ENCODE assay signal across 24 cellular contexts in genomic region chr5:171755354-171755821, GRCh38. TPM values are rescaled to one million over a fixed set of nuclear protein-coding genes. Genes with fewer than 3 reads are reported as not detected.
DNase-seq lines count a peak whose midpoint lies in the region; ATAC-seq and TF ChIP-seq lines count a peak whose summit lies in the region.
"Had no signal": no experiment of that assay in that cellular context is flagged by ENCODE, and none has a peak within 500 bp of the region (broad histone marks: within the 10 kb centered on the region; RNA-seq: fewer than 3 reads in every experiment).

No MANE protein-coding gene starts in this region.

- H3K4me1 ChIP-seq in lower lobe of right lung, result no peaks in the 10 kb centered on the region
- no peaks in the 10 kb centered on the region for H3K4me1 ChIP-seq in CD8-positive, alpha-beta memory T cell (ENCODE audit: insufficient read depth, low read length)
- H3K4me1 ChIP-seq: body of pancreas had no signal

- POLR2A ChIA-PET in CD8-positive, alpha-beta memory T cell (lab: Charles Lee), result no interaction called here

- H3K4me3 ChIP-seq in lower lobe of right lung, result no peak overlapping the region
- no peak overlapping the region for H3K4me3 ChIP-seq in CD8-positive, alpha-beta memory T cell (ENCODE audit: low read length)
- H3K4me3 ChIP-seq: body of pancreas, sigmoid colon had no signal

- no peaks in the 10 kb centered on the region for H3K9me3 Mint-ChIP-seq in effector memory CD8-positive, alpha-beta T cell
- H3K9me3 Mint-ChIP-seq in CD8-positive, alpha-beta memory T cell, result peaks cover 0 to 9% (median 3%) of the 10 kb centered on the region in 5 donors
- H3K9me3 Mint-ChIP-seq: activated T-helper 1 cell treated with anti-CD3 and anti-CD28 coated beads, Interleukin-12 subunit alpha, Interleukin-12 subunit beta, Interleukin-2, Interleukin-4 antibody, amounts not matched to agents 30 ng/mL and 10 ng/mL and 1 ng/mL, durations not matched to agents 14 hours and 24 hours and 36 hours had no signal

- H3K36me3 Mint-ChIP-seq in effector memory CD8-positive, alpha-beta T cell (ENCODE audit: insufficient read depth), result no peaks in the 10 kb centered on the region
- H3K36me3 Mint-ChIP-seq in CD8-positive, alpha-beta memory T cell, result no peaks in the 10 kb centered on the region

- H3K27ac Mint-ChIP-seq in effector memory CD8-positive, alpha-beta T cell, result no peak overlapping the region
- H3K27ac Mint-ChIP-seq in CD8-positive, alpha-beta memory T cell, result no peak overlapping the region
- H3K27ac Mint-ChIP-seq: activated naive CD4-positive, alpha-beta T cell treated with anti-CD3 and anti-CD28 coated beads, Interleukin-2, amount 50 U/mL, for 72 hours; activated T-helper 1 cell treated with anti-CD3 and anti-CD28 coated beads, Interleukin-12 subunit alpha, Interleukin-12 subunit beta, Interleukin-2, Interleukin-4 antibody, amounts not matched to agents 30 ng/mL and 10 ng/mL and 1 ng/mL, durations not matched to agents 14 hours and 24 hours and 36 hours had no signal

- no peak overlapping the region for H3K4me3 Mint-ChIP-seq in effector memory CD8-positive, alpha-beta T cell
- H3K4me3 Mint-ChIP-seq in CD8-positive, alpha-beta memory T cell, result no peak overlapping the region
- H3K4me3 Mint-ChIP-seq: activated T-helper 1 cell treated with anti-CD3 and anti-CD28 coated beads, Interleukin-12 subunit alpha, Interleukin-12 subunit beta, Interleukin-2, Interleukin-4 antibody, amounts not matched to agents 30 ng/mL and 10 ng/mL and 1 ng/mL, durations not matched to agents 14 hours and 24 hours and 36 hours had no signal

- peaks cover 1% of the 10 kb centered on the region for H3K9me3 ChIP-seq in lower lobe of right lung
- no peaks in the 10 kb centered on the region for H3K9me3 ChIP-seq in CD8-positive, alpha-beta memory T cell (ENCODE audit: low read length)
- H3K9me3 ChIP-seq: body of pancreas, sigmoid colon had no signal

- DNase-seq in ELR (ENCODE audit: low read depth) (peak; percentile 8), NCI-H226 (peak; percentile 21), fibroblast of the conjunctiva (ENCODE audit: low read depth) (peak; percentile 43), lower lobe of right lung (no peak)
- DNase-seq in effector memory CD8-positive, alpha-beta T cell, result no peak
- no peak for DNase-seq in CD8-positive, alpha-beta memory T cell
- DNase-seq: activated CD4-positive, CD25-positive, alpha-beta regulatory T cell treated with anti-CD3 and anti-CD28 coated beads, Interleukin-2, amount 50 U/mL, for 72 hours; AML-193; body of pancreas; cortex of kidney; GOT3; NCI-H1930; NCI-H446 treated with DMSO at 0.1 percent for 48 hours; occipital lobe; RPMI8226; sigmoid colon; stimulated activated naive CD4-positive, alpha-beta T cell; T1000 had no signal

- ATAC-seq in lower lobe of right lung, result peak; percentile 79 to 80
- no peak for ATAC-seq in HG02938 (IDR thresholded peaks at IDR 0.05; ENCODE audit: unreplicated experiment)
- ATAC-seq in effector memory CD8-positive, alpha-beta T cell (replicated peaks), result no peak
- ATAC-seq in HG03108 (IDR thresholded peaks at IDR 0.05; ENCODE audit: unreplicated experiment), result no peak
- ATAC-seq: activated naive CD4-positive, alpha-beta T cell treated with anti-CD3 and anti-CD28 coated beads, Interleukin-2, amount 50 U/mL, for 72 hours; body of pancreas had no signal

- peaks cover 23 to 33% of the 10 kb centered on the region in 2 donors for H3K27me3 Mint-ChIP-seq in effector memory CD8-positive, alpha-beta T cell
- H3K27me3 Mint-ChIP-seq in CD8-positive, alpha-beta memory T cell, result peaks cover 2 to 12% of the 10 kb centered on the region in 2 donors

- no peaks in the 10 kb centered on the region for H3K36me3 ChIP-seq in lower lobe of right lung
- H3K36me3 ChIP-seq in CD8-positive, alpha-beta memory T cell (ENCODE audit: insufficient read depth, low read length), result no peaks in the 10 kb centered on the region
- H3K36me3 ChIP-seq: sigmoid colon had no signal

- H3K27me3 ChIP-seq in lower lobe of right lung (ENCODE audit: low read depth), result no peaks in the 10 kb centered on the region
- no peaks in the 10 kb centered on the region for H3K27me3 ChIP-seq in CD8-positive, alpha-beta memory T cell (ENCODE audit: insufficient read depth, low read length, poor library complexity, severe bottlenecking)
- H3K27me3 ChIP-seq: body of pancreas, sigmoid colon had no signal

- H3K27ac ChIP-seq in lower lobe of right lung, result no peak overlapping the region
- no peak overlapping the region for H3K27ac ChIP-seq in CD8-positive, alpha-beta memory T cell (ENCODE audit: low read depth, low read length)
- H3K27ac ChIP-seq: body of pancreas, sigmoid colon had no signal

- H3K4me1 Mint-ChIP-seq in effector memory CD8-positive, alpha-beta T cell (ENCODE audit: low read depth in 2 of 2), result no peaks in the 10 kb centered on the region
- H3K4me1 Mint-ChIP-seq in CD8-positive, alpha-beta memory T cell, result no peaks in the 10 kb centered on the region

- CTCF ChIA-PET in CD8-positive, alpha-beta memory T cell (lab: Charles Lee), result no interaction called here

- intact Hi-C loops in lower lobe of right lung (cut with DNase I), result no loop called here

- TF ChIP-seq CTCF in lower lobe of right lung (IDR thresholded peaks at IDR 0.05), result no peak

RNA-seq across cellular contexts. Expression of gene SMIM23, which starts 30.2 kb away (rescaled TPM):
- not detected for total RNA-seq in lower lobe of right lung
- not detected for total RNA-seq in CD8-positive, alpha-beta memory T cell
- polyA plus RNA-seq in CD8-positive, alpha-beta memory T cell, result not detected
- total RNA-seq: activated naive CD4-positive, alpha-beta T cell treated with anti-CD3 and anti-CD28 coated beads, Interleukin-2, amount 50 U/mL, for 72 hours; activated T-helper 1 cell treated with anti-CD3 and anti-CD28 coated beads, Interleukin-12 subunit alpha, Interleukin-12 subunit beta, Interleukin-2, Interleukin-4 antibody, amounts not matched to agents 30 ng/mL and 10 ng/mL and 1 ng/mL, durations not matched to agents 14 hours and 24 hours and 36 hours; body of pancreas; endothelial cell of umbilical vein; lung microvascular endothelial cell; occipital lobe; sigmoid colon had no signal
- polyA plus RNA-seq: endothelial cell of umbilical vein, sigmoid colon had no signal

Comparison
In these comparisons a context has a peak if more than half of its experiments do, and no peak if none do; other contexts are left out.
1. DNase-seq: peak in ELR (single experiment), NCI-H226 (single experiment) and fibroblast of the conjunctiva (single experiment); none in lower lobe of right lung (single experiment), effector memory CD8-positive, alpha-beta T cell (0 of 3) and CD8-positive, alpha-beta memory T cell (0 of 5).
2. ATAC-seq: peak in lower lobe of right lung (2 of 2); none in HG02938 (single experiment), effector memory CD8-positive, alpha-beta T cell (single experiment) and HG03108 (single experiment).